In the genomic region with DNA sequence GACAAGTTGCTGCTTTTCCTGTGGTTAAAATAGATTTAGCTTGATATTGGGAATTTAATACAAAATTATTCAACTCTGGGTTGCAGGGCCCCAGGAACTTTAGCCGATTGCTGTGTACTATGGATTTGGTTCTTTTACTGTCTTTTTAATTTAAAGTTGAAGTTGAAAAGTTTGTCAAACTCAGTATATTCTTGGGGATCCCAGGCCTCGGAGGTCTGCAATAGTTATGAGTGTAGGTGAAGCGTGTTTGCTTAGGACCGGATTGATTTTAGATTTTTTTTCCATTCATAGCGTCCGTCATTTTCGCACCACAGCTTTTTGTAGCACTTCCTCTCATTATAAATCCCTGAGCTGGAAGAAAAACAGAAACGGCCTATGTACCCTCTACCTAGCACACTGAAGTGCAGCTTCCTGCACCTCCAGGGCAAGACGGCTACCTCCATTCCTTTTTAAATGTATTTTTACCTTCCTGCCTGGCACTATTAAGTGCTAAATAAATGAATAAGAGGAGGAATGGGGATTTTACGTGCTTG, we compare ENCODE assay signal across 8 cellular contexts. TPM values are rescaled to one million over a fixed set of nuclear protein-coding genes. Genes with fewer than 3 reads are reported as not detected.
A peak's percentile ranks its signal among the peaks of the same experiment; 100 is the strongest.
DNase-seq lines count a peak whose midpoint lies in the region; ATAC-seq lines count a peak whose summit lies in the region.

No MANE protein-coding gene starts in this region.

- peak overlapping the region; percentile 99 for H3K4me3 ChIP-seq in rectal smooth muscle tissue (ENCODE audit: low read length)

- in situ Hi-C loops in KBM-7 (cut with MboI; ENCODE audit: low pct_unique_long_range_greater_than_20kb, low sequenced_read_pairs) = no loop called here

- peak overlapping the region; percentile 96 for H3K27ac ChIP-seq in rectal smooth muscle tissue (ENCODE audit: low read depth, low read length)

- peak overlapping the region; percentile 90 for H3K4me3 Mint-ChIP-seq in activated CD4-positive, alpha-beta memory T cell treated with anti-CD3 and anti-CD28 coated beads for 36 hours

- CTCF ChIA-PET in activated CD4-positive, alpha-beta memory T cell treated with anti-CD3 and anti-CD28 coated beads for 36 hours (lab: Charles Lee) = interaction anchor here (0.6 to 2.7 kb wide), 2 partner anchors 192 to 1166 kb away, joined by 3 to 7 read pairs; no protein-coding TSS in a partner anchor

- peak overlapping the region; percentile 97 for H3K27ac Mint-ChIP-seq in activated CD4-positive, alpha-beta memory T cell treated with anti-CD3 and anti-CD28 coated beads for 36 hours

- peaks cover 4% of the 10 kb centered on the region for H3K4me1 ChIP-seq in rectal smooth muscle tissue (ENCODE audit: control insufficient read depth, insufficient read depth, low read length)

- H3K9me3 Mint-ChIP-seq in activated CD4-positive, alpha-beta memory T cell treated with anti-CD3 and anti-CD28 coated beads for 36 hours = no peaks in the 10 kb centered on the region

- H3K27me3 Mint-ChIP-seq in activated CD4-positive, alpha-beta memory T cell treated with anti-CD3 and anti-CD28 coated beads for 36 hours = no peaks in the 10 kb centered on the region

- H3K36me3 Mint-ChIP-seq in activated CD4-positive, alpha-beta memory T cell treated with anti-CD3 and anti-CD28 coated beads for 36 hours = peaks cover 23% of the 10 kb centered on the region

- H3K36me3 ChIP-seq in rectal smooth muscle tissue (ENCODE audit: control insufficient read depth, insufficient read depth, low read length) = no peaks in the 10 kb centered on the region

- ATAC-seq in GM19467 (IDR thresholded peaks at IDR 0.05; ENCODE audit: unreplicated experiment) (peak; percentile 17), HG03280 (IDR thresholded peaks at IDR 0.05; ENCODE audit: unreplicated experiment) (no peak)

- intact Hi-C loops in activated CD4-positive, alpha-beta memory T cell treated with anti-CD3 and anti-CD28 coated beads for 36 hours (cut with micrococcal nuclease) = loop anchor here (1.0 to 2.0 kb wide), 4 partner anchors 39 to 1248 kb away; partner anchors contain the start of genes NEIL3 and SPATA4

- POLR2A ChIA-PET in activated CD4-positive, alpha-beta memory T cell treated with anti-CD3 and anti-CD28 coated beads for 36 hours (lab: Charles Lee) = interaction anchor here (0.5 to 3.0 kb wide), 7 partner anchors 9 to 1247 kb away, joined by 3 to 22 read pairs (median 3); partner anchors contain the start of genes NEIL3 and SPATA4

- H3K27me3 ChIP-seq in rectal smooth muscle tissue (ENCODE audit: control insufficient read depth, insufficient read depth, low read length) = no peaks in the 10 kb centered on the region

- peaks cover 25% of the 10 kb centered on the region for H3K4me1 Mint-ChIP-seq in activated CD4-positive, alpha-beta memory T cell treated with anti-CD3 and anti-CD28 coated beads for 36 hours (ENCODE audit: low read depth)

- peak; percentile 10 for DNase-seq in ELR (ENCODE audit: low read depth)
- DNase-seq in KBM-7 = peak; percentile 66
- no peak for DNase-seq in activated CD4-positive, alpha-beta memory T cell treated with anti-CD3 and anti-CD28 coated beads for 36 hours
- DNase-seq in glomerular endothelial cell (ENCODE audit: extremely low read depth, low read depth, low spot score) = peak; percentile 27
- DNase-seq in EL = no peak

- H3K9ac ChIP-seq in rectal smooth muscle tissue (ENCODE audit: low read length) = peak overlapping the region; percentile 70

RNA-seq across cellular contexts. Expression of gene AGA, which starts 0.5 kb away (rescaled TPM):
- total RNA-seq in activated CD4-positive, alpha-beta memory T cell treated with anti-CD3 and anti-CD28 coated beads for 36 hours = 10 to 100 TPM; 22.1 to 22.5 TPM
- total RNA-seq in glomerular endothelial cell = 14.0 and 40.0 TPM in 2 replicates

Comparison
In these comparisons a context has a peak if more than half of its experiments do, and no peak if none do; other contexts are left out.
1. DNase-seq: peak in ELR (single experiment), KBM-7 (single experiment) and glomerular endothelial cell (single experiment); none in activated CD4-positive, alpha-beta memory T cell treated with anti-CD3 and anti-CD28 coated beads for 36 hours (single experiment) and EL (single experiment).